In genomic region chr6:109250544-109251156, GRCh38 we compare ENCODE assay signal across 1 cellular context.
A peak's percentile ranks its signal among the peaks of the same experiment; 100 is the strongest.
TF ChIP-seq lines count a peak whose summit lies in the region.

No MANE protein-coding gene starts in this region.

TF ChIP-seq in HepG2, 621 proteins besides CTCF, POLR2A, EP300 and RAD21:
- peak; percentile 36; the same call in 1 of the 2 replicates for TF ChIP-seq ZGPAT (CRISPR knock-in tag; IDR thresholded peaks at IDR 0.05)
- 0 out of 2 replicates have a peak, but pooled peaks have one; percentile 43 for TF ChIP-seq ZNF281 (CRISPR knock-in tag; IDR thresholded peaks at IDR 0.05; ENCODE audit: borderline replicate concordance)
- TF ChIP-seq NR2C2 (CRISPR knock-in tag; IDR thresholded peaks at IDR 0.05; ENCODE audit: borderline replicate concordance) = peak; percentile 32; the same call in 1 of the 2 replicates
- peak in 1 of 2 experiments; percentile 56; a peak in 2 of 4 replicates for TF ChIP-seq NR2F1 (CRISPR knock-in tag; IDR thresholded peaks at IDR 0.05)
- TF ChIP-seq ZNF687 (CRISPR knock-in tag; IDR thresholded peaks at IDR 0.05) = peak; percentile 66
- peak; percentile 3; the same call in 1 of the 2 replicates for TF ChIP-seq BRD4 (CRISPR knock-in tag; IDR thresholded peaks at IDR 0.05)
- 0 out of 2 replicates have a peak, but pooled peaks have one; percentile 13 for TF ChIP-seq IKZF5 (CRISPR knock-in tag; IDR thresholded peaks at IDR 0.05)
